3 cellular contexts compared by ENCODE assay signal in the genomic region with DNA sequence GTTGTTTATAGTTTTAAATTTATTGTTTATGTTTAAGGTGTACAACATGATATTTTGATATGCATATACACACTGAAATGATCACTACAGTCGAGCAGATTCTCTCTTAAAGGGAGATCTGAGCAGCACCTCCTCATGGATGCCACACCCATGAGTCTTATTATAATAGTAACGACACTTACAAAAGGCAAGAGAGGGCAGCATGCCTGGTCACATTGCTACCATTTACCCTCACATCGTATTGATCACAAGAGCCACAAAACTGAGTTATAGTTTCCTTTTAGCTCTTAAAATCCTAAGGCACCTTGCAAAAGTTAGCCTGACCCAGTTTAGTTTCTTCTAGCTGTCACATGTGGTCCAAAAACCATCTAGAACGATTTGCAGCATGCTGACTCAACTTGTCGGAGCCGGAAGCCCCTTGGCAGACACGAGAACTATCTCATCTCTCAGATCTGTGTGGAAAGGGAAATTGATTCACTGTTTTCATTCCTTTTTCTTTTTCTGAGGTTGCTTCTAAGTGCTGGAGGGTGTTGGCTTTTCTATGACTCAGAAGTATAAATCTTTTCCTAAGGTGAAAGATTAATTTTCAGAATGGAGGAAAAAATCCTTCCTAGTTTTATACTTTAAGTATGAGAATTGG.
TF ChIP-seq lines count a peak whose summit lies in the region.

No MANE protein-coding gene starts in this region.

TF ChIP-seq in liver, 16 proteins besides CTCF, POLR2A, EP300 and RAD21:
- TF ChIP-seq, protein P1, sequence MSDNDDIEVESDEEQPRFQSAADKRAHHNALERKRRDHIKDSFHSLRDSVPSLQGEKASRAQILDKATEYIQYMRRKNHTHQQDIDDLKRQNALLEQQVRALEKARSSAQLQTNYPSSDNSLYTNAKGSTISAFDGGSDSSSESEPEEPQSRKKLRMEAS (IDR thresholded peaks at IDR 0.05), result peak; percentile 27
- TF ChIP-seq, protein P2, sequence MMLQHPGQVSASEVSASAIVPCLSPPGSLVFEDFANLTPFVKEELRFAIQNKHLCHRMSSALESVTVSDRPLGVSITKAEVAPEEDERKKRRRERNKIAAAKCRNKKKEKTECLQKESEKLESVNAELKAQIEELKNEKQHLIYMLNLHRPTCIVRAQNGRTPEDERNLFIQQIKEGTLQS (IDR thresholded peaks at IDR 0.05), result no peak
- TF ChIP-seq TAF1 (conservative IDR thresholded peaks at IDR 0.05) (no peak), YY1 (IDR thresholded peaks at IDR 0.05) (no peak)
TF ChIP-seq in liver: peak in this region for 1.

TF ChIP-seq in HepG2, 621 proteins besides CTCF, POLR2A, EP300 and RAD21 (continued from another document):
- TF ChIP-seq ONECUT2 (CRISPR knock-in tag; IDR thresholded peaks at IDR 0.05) (no peak), ZNF501 (CRISPR knock-in tag; IDR thresholded peaks at IDR 0.05) (no peak), JDP2 (CRISPR knock-in tag; IDR thresholded peaks at IDR 0.05; ENCODE audit: borderline replicate concordance) (no peak), MEIS2 (CRISPR knock-in tag; IDR thresholded peaks at IDR 0.05) (no peak)

TF ChIP-seq in SK-N-SH, 30 proteins besides CTCF, POLR2A, EP300 and RAD21 (continued from another document):
- peak; percentile 92 for TF ChIP-seq RXRA (IDR thresholded peaks at IDR 0.05; ENCODE audit: borderline replicate concordance, low read depth)
- peak; percentile 93 for TF ChIP-seq TEAD4 (IDR thresholded peaks at IDR 0.05; ENCODE audit: borderline replicate concordance, insufficient read depth)
- TF ChIP-seq, protein P3, sequence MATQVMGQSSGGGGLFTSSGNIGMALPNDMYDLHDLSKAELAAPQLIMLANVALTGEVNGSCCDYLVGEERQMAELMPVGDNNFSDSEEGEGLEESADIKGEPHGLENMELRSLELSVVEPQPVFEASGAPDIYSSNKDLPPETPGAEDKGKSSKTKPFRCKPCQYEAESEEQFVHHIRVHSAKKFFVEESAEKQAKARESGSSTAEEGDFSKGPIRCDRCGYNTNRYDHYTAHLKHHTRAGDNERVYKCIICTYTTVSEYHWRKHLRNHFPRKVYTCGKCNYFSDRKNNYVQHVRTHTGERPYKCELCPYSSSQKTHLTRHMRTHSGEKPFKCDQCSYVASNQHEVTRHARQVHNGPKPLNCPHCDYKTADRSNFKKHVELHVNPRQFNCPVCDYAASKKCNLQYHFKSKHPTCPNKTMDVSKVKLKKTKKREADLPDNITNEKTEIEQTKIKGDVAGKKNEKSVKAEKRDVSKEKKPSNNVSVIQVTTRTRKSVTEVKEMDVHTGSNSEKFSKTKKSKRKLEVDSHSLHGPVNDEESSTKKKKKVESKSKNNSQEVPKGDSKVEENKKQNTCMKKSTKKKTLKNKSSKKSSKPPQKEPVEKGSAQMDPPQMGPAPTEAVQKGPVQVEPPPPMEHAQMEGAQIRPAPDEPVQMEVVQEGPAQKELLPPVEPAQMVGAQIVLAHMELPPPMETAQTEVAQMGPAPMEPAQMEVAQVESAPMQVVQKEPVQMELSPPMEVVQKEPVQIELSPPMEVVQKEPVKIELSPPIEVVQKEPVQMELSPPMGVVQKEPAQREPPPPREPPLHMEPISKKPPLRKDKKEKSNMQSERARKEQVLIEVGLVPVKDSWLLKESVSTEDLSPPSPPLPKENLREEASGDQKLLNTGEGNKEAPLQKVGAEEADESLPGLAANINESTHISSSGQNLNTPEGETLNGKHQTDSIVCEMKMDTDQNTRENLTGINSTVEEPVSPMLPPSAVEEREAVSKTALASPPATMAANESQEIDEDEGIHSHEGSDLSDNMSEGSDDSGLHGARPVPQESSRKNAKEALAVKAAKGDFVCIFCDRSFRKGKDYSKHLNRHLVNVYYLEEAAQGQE (IDR thresholded peaks at IDR 0.05; ENCODE audit: low read depth, low read length), result peak; percentile 73; the same call in 1 of the 2 replicates
- TF ChIP-seq FOSL2 (IDR thresholded peaks at IDR 0.05; ENCODE audit: borderline replicate concordance, low read depth), result peak; percentile 99
- TF ChIP-seq NFIC (IDR thresholded peaks at IDR 0.05; ENCODE audit: borderline replicate concordance), result peak; percentile 99
- TF ChIP-seq NRF1 (IDR thresholded peaks at IDR 0.05; ENCODE audit: low read depth, low read length), result no peak
- TF ChIP-seq TAF1 (IDR thresholded peaks at IDR 0.05; ENCODE audit: borderline replicate concordance, low read depth, low read length), result 0 out of 2 replicates have a peak, but pooled peaks have one; percentile 19
- TF ChIP-seq, protein P4, sequence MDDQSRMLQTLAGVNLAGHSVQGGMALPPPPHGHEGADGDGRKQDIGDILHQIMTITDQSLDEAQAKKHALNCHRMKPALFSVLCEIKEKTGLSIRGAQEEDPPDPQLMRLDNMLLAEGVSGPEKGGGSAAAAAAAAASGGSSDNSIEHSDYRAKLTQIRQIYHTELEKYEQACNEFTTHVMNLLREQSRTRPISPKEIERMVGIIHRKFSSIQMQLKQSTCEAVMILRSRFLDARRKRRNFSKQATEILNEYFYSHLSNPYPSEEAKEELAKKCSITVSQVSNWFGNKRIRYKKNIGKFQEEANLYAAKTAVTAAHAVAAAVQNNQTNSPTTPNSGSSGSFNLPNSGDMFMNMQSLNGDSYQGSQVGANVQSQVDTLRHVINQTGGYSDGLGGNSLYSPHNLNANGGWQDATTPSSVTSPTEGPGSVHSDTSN (IDR thresholded peaks at IDR 0.05), result peak; percentile 98
- TF ChIP-seq SMC3 (IDR thresholded peaks at IDR 0.05; ENCODE audit: low read depth, low read length), result no peak
- TF ChIP-seq, protein P5, sequence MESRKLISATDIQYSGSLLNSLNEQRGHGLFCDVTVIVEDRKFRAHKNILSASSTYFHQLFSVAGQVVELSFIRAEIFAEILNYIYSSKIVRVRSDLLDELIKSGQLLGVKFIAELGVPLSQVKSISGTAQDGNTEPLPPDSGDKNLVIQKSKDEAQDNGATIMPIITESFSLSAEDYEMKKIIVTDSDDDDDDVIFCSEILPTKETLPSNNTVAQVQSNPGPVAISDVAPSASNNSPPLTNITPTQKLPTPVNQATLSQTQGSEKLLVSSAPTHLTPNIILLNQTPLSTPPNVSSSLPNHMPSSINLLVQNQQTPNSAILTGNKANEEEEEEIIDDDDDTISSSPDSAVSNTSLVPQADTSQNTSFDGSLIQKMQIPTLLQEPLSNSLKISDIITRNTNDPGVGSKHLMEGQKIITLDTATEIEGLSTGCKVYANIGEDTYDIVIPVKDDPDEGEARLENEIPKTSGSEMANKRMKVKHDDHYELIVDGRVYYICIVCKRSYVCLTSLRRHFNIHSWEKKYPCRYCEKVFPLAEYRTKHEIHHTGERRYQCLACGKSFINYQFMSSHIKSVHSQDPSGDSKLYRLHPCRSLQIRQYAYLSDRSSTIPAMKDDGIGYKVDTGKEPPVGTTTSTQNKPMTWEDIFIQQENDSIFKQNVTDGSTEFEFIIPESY (IDR thresholded peaks at IDR 0.05; ENCODE audit: borderline replicate concordance, low read depth), result peak; percentile 87
- TF ChIP-seq ELF1 (IDR thresholded peaks at IDR 0.05), result peak; percentile 60
- no peak for TF ChIP-seq GATA2 (CRISPR knock-in tag; IDR thresholded peaks at IDR 0.05)
- TF ChIP-seq, protein P1 (IDR thresholded peaks at IDR 0.05; ENCODE audit: low read depth), result peak; percentile 97
- TF ChIP-seq YY1 (IDR thresholded peaks at IDR 0.05; ENCODE audit: low read depth), result peak; percentile 27; the same call in 1 of the 2 replicates
- TF ChIP-seq, protein P6, sequence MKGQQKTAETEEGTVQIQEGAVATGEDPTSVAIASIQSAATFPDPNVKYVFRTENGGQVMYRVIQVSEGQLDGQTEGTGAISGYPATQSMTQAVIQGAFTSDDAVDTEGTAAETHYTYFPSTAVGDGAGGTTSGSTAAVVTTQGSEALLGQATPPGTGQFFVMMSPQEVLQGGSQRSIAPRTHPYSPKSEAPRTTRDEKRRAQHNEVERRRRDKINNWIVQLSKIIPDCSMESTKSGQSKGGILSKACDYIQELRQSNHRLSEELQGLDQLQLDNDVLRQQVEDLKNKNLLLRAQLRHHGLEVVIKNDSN (IDR thresholded peaks at IDR 0.05; ENCODE audit: borderline replicate concordance, low read depth), result no peak
- TF ChIP-seq FOXM1 (IDR thresholded peaks at IDR 0.05; ENCODE audit: low read depth), result peak; percentile 95
- TF ChIP-seq TCF12 (IDR thresholded peaks at IDR 0.05), result peak; percentile 99
- peak; percentile 86; the same call in 1 of the 2 replicates for TF ChIP-seq POLR2AphosphoS5 (IDR thresholded peaks at IDR 0.05; ENCODE audit: low read depth, low read length)
- TF ChIP-seq JUND (IDR thresholded peaks at IDR 0.05), result peak; percentile 100
- peak; percentile 90 for TF ChIP-seq MEF2A (IDR thresholded peaks at IDR 0.05; ENCODE audit: borderline replicate concordance, low read depth)
- no peak for TF ChIP-seq EZH2phosphoT487 (IDR thresholded peaks at IDR 0.05; ENCODE audit: borderline replicate concordance, low read depth)
TF ChIP-seq in SK-N-SH: peak in this region for 18.
